ENCODE assay signal across 10 cellular contexts in the genomic region with DNA sequence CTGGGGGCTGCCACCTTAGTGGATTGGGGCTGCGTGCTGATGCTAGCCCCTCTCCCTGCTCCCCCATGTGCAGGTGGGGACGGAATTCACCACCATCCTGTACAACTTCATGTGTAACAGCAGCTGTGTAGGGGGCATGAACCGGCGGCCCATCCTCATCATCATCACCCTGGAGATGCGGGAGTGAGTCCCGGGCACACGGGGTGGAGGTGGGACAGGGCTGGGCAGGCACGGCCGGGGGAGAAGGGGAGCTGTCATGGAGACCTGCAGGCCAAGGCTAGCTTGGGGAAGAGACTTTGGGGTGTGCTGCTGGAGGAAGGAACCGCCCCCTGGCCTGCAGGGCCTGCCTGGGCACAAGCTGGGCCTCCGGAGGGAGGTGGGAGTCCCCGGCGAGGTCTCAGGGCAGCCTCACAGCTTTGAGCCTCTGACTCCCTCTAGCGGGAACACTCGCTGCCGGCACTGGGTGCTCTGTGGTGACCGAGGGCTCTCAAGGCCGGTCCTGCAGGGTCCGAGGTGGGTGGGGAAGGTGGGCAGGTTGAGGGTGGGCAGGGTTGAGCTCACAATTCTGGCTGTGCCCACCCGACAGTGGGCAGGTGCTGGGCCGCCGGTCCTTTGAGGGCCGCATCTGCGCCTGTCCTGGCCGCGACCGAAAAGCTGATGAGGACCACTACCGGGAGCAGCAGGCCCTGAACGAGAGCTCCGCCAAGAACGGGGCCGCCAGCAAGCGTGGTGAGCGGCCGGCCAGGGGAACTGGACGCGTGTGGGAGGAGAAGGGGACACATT. TPM values are rescaled to one million over a fixed set of nuclear protein-coding genes. Genes with fewer than 3 reads are reported as not detected.
DNase-seq lines count a peak whose midpoint lies in the region; ATAC-seq and TF ChIP-seq lines count a peak whose summit lies in the region.
"Had no signal": no experiment of that assay in that cellular context is flagged by ENCODE, and none has a peak within 500 bp of the region (broad histone marks: within the 10 kb centered on the region; RNA-seq: fewer than 3 reads in every experiment).

No MANE protein-coding gene starts in this region.

- H3K9me3 ChIP-seq in HEK293 (ENCODE audit: control insufficient read depth, insufficient read depth, low read depth, low read length), result no peaks in the 10 kb centered on the region

- H3K9me3 Mint-ChIP-seq in activated naive CD8-positive, alpha-beta T cell treated with anti-CD3 and anti-CD28 coated beads for 36 hours, result no peaks in the 10 kb centered on the region

- peak; percentile 21 to 25 for DNase-seq in AML-193 (lab: John Stamatoyannopoulos, UW)
- peak; percentile 34 for DNase-seq in activated naive CD8-positive, alpha-beta T cell treated with anti-CD3 and anti-CD28 coated beads for 36 hours
- peak; percentile 70 for DNase-seq in left kidney (ENCODE audit: low read depth, low spot score)
- DNase-seq in HT-29 (ENCODE audit: low spot score), result no peak
- DNase-seq: NCI-H1436 had no signal

- no peaks in the 10 kb centered on the region for H3K4me1 ChIP-seq in HEK293 (ENCODE audit: control insufficient read depth, insufficient read depth, low read length)

- H3K36me3 Mint-ChIP-seq in activated naive CD8-positive, alpha-beta T cell treated with anti-CD3 and anti-CD28 coated beads for 36 hours, result no peaks in the 10 kb centered on the region

- no peak overlapping the region for H3K4me3 Mint-ChIP-seq in activated naive CD8-positive, alpha-beta T cell treated with anti-CD3 and anti-CD28 coated beads for 36 hours

- ATAC-seq in GM21528 (IDR thresholded peaks at IDR 0.05; ENCODE audit: low FRiP score, unreplicated experiment), result no peak
- no peak for ATAC-seq in GM18498 (IDR thresholded peaks at IDR 0.05; ENCODE audit: unreplicated experiment)
- ATAC-seq in GM21360 (IDR thresholded peaks at IDR 0.05; ENCODE audit: unreplicated experiment), result no peak

- H3K36me3 ChIP-seq in HEK293 (ENCODE audit: control insufficient read depth in 2 of 2, insufficient read depth in 1 of 2, low read length in 2 of 2), result peaks cover 0 to 66% of the 10 kb centered on the region in 2 experiments; a peak in 1 of 3 replicates

- H3K27me3 Mint-ChIP-seq in activated naive CD8-positive, alpha-beta T cell treated with anti-CD3 and anti-CD28 coated beads for 36 hours, result peaks cover 17% of the 10 kb centered on the region

- H3K4me1 Mint-ChIP-seq in activated naive CD8-positive, alpha-beta T cell treated with anti-CD3 and anti-CD28 coated beads for 36 hours, result no peaks in the 10 kb centered on the region

- H3K27ac Mint-ChIP-seq in activated naive CD8-positive, alpha-beta T cell treated with anti-CD3 and anti-CD28 coated beads for 36 hours, result no peak overlapping the region

- POLR2A ChIA-PET in HEK293 (lab: Yijun Ruan, JAX), result no interaction called here

- H3K4me3 ChIP-seq in HEK293 (ENCODE audit: low read depth, low read length), result no peak overlapping the region

- TF ChIP-seq CTCF in HEK293 (tag by site-specific recombination; IDR thresholded peaks at IDR 0.05), result peak; percentile 32

- CTCF ChIA-PET in HEK293 (lab: Yijun Ruan, JAX), result interaction anchor here (0.6 to 0.7 kb wide), 3 partner anchors 11 to 1475 kb away, joined by 3 to 4 read pairs (median 4); no protein-coding TSS in a partner anchor

- H3K27ac ChIP-seq in HEK293 (ENCODE audit: extremely low read depth, low read depth, low read length), result no peak overlapping the region

TF ChIP-seq in HEK293, 187 proteins besides CTCF, POLR2A, EP300 and RAD21:
- TF ChIP-seq KLF8 (tag by site-specific recombination; IDR thresholded peaks at IDR 0.05) (peak; percentile 21; the same call in 1 of the 2 replicates), GLIS2 (tag by site-specific recombination; IDR thresholded peaks at IDR 0.05) (0 out of 2 replicates have a peak, but pooled peaks have one; percentile 46), ZNF623 (tag by site-specific recombination; IDR thresholded peaks at IDR 0.05) (no peak)

RNA-seq across cellular contexts. Expression of a gene that starts 25.0 kb away (rescaled TPM):
- not detected for total RNA-seq in activated naive CD8-positive, alpha-beta T cell treated with anti-CD3 and anti-CD28 coated beads for 36 hours
- not detected in 2 replicates for total RNA-seq in HT-29 (2014; rRNA removed; shearing (Covaris generic))
- total RNA-seq: lung microvascular endothelial cell had no signal

RNA-seq across cellular contexts. Expression of a gene that starts 45.3 kb away (rescaled TPM):
- total RNA-seq in activated naive CD8-positive, alpha-beta T cell treated with anti-CD3 and anti-CD28 coated beads for 36 hours, result 1 to 10 TPM; 1.5 to 1.8 TPM
- total RNA-seq in HT-29 (2014; rRNA removed; shearing (Covaris generic)), result 1.9 TPM in 1 of 2 replicates, not detected in the other
